3 cellular contexts compared by ENCODE assay signal in the genomic region with DNA sequence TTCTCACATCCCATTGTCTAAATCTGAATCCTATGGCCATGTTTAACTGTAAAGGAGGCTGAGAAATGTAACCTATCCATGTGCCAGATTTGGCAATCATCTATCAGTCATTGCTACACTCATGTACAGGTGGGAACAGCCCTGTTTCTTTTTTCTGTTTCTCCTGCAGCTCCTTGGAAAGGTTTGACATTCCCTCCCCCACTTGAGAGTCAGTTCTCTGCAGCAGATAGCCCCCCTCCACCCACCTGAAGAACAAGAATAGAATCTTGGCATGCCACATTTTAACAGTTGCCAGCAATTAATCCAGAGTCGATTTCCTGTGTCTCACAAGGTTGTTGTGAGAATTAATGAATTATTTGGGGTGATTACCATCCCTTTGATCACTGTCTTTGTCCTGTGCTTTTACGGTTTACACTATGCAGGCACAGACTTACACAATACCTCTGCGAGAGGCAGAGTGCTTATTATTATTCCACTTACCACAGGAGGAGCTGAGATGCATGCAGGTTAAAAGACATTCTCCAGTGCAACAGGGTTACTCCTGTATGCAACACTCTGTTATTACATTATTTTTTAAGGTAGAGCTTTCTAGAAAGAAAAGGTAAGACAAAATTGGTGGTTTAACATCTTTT.
TF ChIP-seq lines count a peak whose summit lies in the region.

No MANE protein-coding gene starts in this region.

TF ChIP-seq in GM23338, 12 proteins besides CTCF, POLR2A, EP300 and RAD21 (continues in another document):
- TF ChIP-seq NANOG (IDR thresholded peaks at IDR 0.05; ENCODE audit: borderline replicate concordance) (no peak), STAT1 (IDR thresholded peaks at IDR 0.05; ENCODE audit: unreplicated experiment) (no peak)
- TF ChIP-seq, protein P1, sequence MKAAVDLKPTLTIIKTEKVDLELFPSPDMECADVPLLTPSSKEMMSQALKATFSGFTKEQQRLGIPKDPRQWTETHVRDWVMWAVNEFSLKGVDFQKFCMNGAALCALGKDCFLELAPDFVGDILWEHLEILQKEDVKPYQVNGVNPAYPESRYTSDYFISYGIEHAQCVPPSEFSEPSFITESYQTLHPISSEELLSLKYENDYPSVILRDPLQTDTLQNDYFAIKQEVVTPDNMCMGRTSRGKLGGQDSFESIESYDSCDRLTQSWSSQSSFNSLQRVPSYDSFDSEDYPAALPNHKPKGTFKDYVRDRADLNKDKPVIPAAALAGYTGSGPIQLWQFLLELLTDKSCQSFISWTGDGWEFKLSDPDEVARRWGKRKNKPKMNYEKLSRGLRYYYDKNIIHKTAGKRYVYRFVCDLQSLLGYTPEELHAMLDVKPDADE (IDR thresholded peaks at IDR 0.05), result no peak

TF ChIP-seq in H1, 55 proteins besides CTCF, POLR2A, EP300 and RAD21:
- no peak for TF ChIP-seq POU5F1 (IDR thresholded peaks at IDR 0.05; ENCODE audit: low read depth, low read length)
- 0 out of 2 replicates have a peak, but pooled peaks have one; percentile 46 for TF ChIP-seq CEBPB (IDR thresholded peaks at IDR 0.05; ENCODE audit: low read depth, low read length)
TF ChIP-seq in H1: peak in this region for 1.

TF ChIP-seq in neural cell, 6 proteins besides CTCF, POLR2A, EP300 and RAD21:
- TF ChIP-seq POLR2AphosphoS5 (IDR thresholded peaks at IDR 0.05), result peak; percentile 28
- TF ChIP-seq SMC3 (conservative IDR thresholded peaks at IDR 0.05; ENCODE audit: poor library complexity), result no peak
- no peak for TF ChIP-seq EZH2 (IDR thresholded peaks at IDR 0.05; ENCODE audit: borderline replicate concordance, insufficient read depth, low read length, poor library complexity, severe bottlenecking)
- TF ChIP-seq, protein P2, sequence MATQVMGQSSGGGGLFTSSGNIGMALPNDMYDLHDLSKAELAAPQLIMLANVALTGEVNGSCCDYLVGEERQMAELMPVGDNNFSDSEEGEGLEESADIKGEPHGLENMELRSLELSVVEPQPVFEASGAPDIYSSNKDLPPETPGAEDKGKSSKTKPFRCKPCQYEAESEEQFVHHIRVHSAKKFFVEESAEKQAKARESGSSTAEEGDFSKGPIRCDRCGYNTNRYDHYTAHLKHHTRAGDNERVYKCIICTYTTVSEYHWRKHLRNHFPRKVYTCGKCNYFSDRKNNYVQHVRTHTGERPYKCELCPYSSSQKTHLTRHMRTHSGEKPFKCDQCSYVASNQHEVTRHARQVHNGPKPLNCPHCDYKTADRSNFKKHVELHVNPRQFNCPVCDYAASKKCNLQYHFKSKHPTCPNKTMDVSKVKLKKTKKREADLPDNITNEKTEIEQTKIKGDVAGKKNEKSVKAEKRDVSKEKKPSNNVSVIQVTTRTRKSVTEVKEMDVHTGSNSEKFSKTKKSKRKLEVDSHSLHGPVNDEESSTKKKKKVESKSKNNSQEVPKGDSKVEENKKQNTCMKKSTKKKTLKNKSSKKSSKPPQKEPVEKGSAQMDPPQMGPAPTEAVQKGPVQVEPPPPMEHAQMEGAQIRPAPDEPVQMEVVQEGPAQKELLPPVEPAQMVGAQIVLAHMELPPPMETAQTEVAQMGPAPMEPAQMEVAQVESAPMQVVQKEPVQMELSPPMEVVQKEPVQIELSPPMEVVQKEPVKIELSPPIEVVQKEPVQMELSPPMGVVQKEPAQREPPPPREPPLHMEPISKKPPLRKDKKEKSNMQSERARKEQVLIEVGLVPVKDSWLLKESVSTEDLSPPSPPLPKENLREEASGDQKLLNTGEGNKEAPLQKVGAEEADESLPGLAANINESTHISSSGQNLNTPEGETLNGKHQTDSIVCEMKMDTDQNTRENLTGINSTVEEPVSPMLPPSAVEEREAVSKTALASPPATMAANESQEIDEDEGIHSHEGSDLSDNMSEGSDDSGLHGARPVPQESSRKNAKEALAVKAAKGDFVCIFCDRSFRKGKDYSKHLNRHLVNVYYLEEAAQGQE (IDR thresholded peaks at IDR 0.05; ENCODE audit: borderline replicate concordance), result no peak
- no peak for TF ChIP-seq MXI1 (conservative IDR thresholded peaks at IDR 0.05; ENCODE audit: poor library complexity, severe bottlenecking)
